10 cellular contexts compared by ENCODE assay signal in genomic region chr2:239253264-239253663, GRCh38.
DNase-seq lines count a peak whose midpoint lies in the region; ATAC-seq, FAIRE-seq and TF ChIP-seq lines count a peak whose summit lies in the region.
"Had no signal": no experiment of that assay in that cellular context is flagged by ENCODE, and none has a peak within 500 bp of the region (broad histone marks: within the 10 kb centered on the region; RNA-seq: fewer than 3 reads in every experiment).

No MANE protein-coding gene starts in this region.

- WGBS in right cardiac atrium, result 77% methylated on average over 7 of the region's 7 CpGs

- no peaks in the 10 kb centered on the region for H3K27me3 Mint-ChIP-seq in dendritic cell treated with granulocyte-macrophage colony-stimulating factor and Interleukin-4, amounts not matched to agents 40 ng/mL and 50 ng/mL, for 4 days
- peaks cover 2% of the 10 kb centered on the region for H3K27me3 Mint-ChIP-seq in activated T-helper 1 cell treated with anti-CD3 and anti-CD28 coated beads, Interleukin-12 subunit alpha, Interleukin-12 subunit beta, Interleukin-2, Interleukin-4 antibody, amounts not matched to agents 30 ng/mL and 10 ng/mL and 1 ng/mL, durations not matched to agents 14 hours and 24 hours and 36 hours (ENCODE audit: insufficient read depth)
- H3K27me3 Mint-ChIP-seq in type B pancreatic cell, result no peaks in the 10 kb centered on the region

- H3K27ac Mint-ChIP-seq in dendritic cell treated with granulocyte-macrophage colony-stimulating factor and Interleukin-4, amounts not matched to agents 40 ng/mL and 50 ng/mL, for 4 days, result peak overlapping the region; percentile 88
- no peak overlapping the region for H3K27ac Mint-ChIP-seq in activated T-helper 1 cell treated with anti-CD3 and anti-CD28 coated beads, Interleukin-12 subunit alpha, Interleukin-12 subunit beta, Interleukin-2, Interleukin-4 antibody, amounts not matched to agents 30 ng/mL and 10 ng/mL and 1 ng/mL, durations not matched to agents 14 hours and 24 hours and 36 hours
- no peak overlapping the region for H3K27ac Mint-ChIP-seq in type B pancreatic cell
- H3K27ac Mint-ChIP-seq: endodermal cell had no signal

- peaks cover 94% of the 10 kb centered on the region for H3K4me1 Mint-ChIP-seq in dendritic cell treated with granulocyte-macrophage colony-stimulating factor and Interleukin-4, amounts not matched to agents 40 ng/mL and 50 ng/mL, for 4 days (ENCODE audit: low read depth)
- H3K4me1 Mint-ChIP-seq in activated T-helper 1 cell treated with anti-CD3 and anti-CD28 coated beads, Interleukin-12 subunit alpha, Interleukin-12 subunit beta, Interleukin-2, Interleukin-4 antibody, amounts not matched to agents 30 ng/mL and 10 ng/mL and 1 ng/mL, durations not matched to agents 14 hours and 24 hours and 36 hours (ENCODE audit: low read depth), result peaks cover 80% of the 10 kb centered on the region
- H3K4me1 Mint-ChIP-seq in type B pancreatic cell (ENCODE audit: unreplicated experiment), result peaks cover 27% of the 10 kb centered on the region

- DNase-seq in right cardiac atrium (no peak), Right ventricle myocardium superior (no peak), D721Med (ENCODE audit: insufficient read length, low spot score) (no peak), SJCRH30 (no peak), type B pancreatic cell (ENCODE audit: extremely low spot score, unreplicated experiment) (no peak)
- DNase-seq in activated T-helper 1 cell treated with anti-CD3 and anti-CD28 coated beads, Interleukin-12 subunit alpha, Interleukin-12 subunit beta, Interleukin-2, Interleukin-4 antibody, amounts not matched to agents 30 ng/mL and 10 ng/mL and 1 ng/mL, durations not matched to agents 14 hours and 24 hours and 36 hours (ENCODE audit: low spot score), result no peak
- DNase-seq: endodermal cell had no signal

- peak overlapping the region; percentile 71 for H3K4me3 Mint-ChIP-seq in dendritic cell treated with granulocyte-macrophage colony-stimulating factor and Interleukin-4, amounts not matched to agents 40 ng/mL and 50 ng/mL, for 4 days
- H3K4me3 Mint-ChIP-seq in activated T-helper 1 cell treated with anti-CD3 and anti-CD28 coated beads, Interleukin-12 subunit alpha, Interleukin-12 subunit beta, Interleukin-2, Interleukin-4 antibody, amounts not matched to agents 30 ng/mL and 10 ng/mL and 1 ng/mL, durations not matched to agents 14 hours and 24 hours and 36 hours, result no peak overlapping the region
- no peak overlapping the region for H3K4me3 Mint-ChIP-seq in type B pancreatic cell
- H3K4me3 Mint-ChIP-seq: endodermal cell had no signal

- peaks cover 4% of the 10 kb centered on the region for H3K4me1 ChIP-seq in right cardiac atrium (ENCODE audit: control insufficient read depth, insufficient read depth, low read length)
- H3K4me1 ChIP-seq in SJCRH30, result peaks cover 29% of the 10 kb centered on the region

- peaks cover 16% of the 10 kb centered on the region for H3K36me3 Mint-ChIP-seq in dendritic cell treated with granulocyte-macrophage colony-stimulating factor and Interleukin-4, amounts not matched to agents 40 ng/mL and 50 ng/mL, for 4 days (ENCODE audit: low read depth)
- peaks cover 45% of the 10 kb centered on the region for H3K36me3 Mint-ChIP-seq in activated T-helper 1 cell treated with anti-CD3 and anti-CD28 coated beads, Interleukin-12 subunit alpha, Interleukin-12 subunit beta, Interleukin-2, Interleukin-4 antibody, amounts not matched to agents 30 ng/mL and 10 ng/mL and 1 ng/mL, durations not matched to agents 14 hours and 24 hours and 36 hours (ENCODE audit: low read depth)
- peaks cover 7% of the 10 kb centered on the region for H3K36me3 Mint-ChIP-seq in type B pancreatic cell

- TF ChIP-seq CTCF in D721Med (IDR thresholded peaks at IDR 0.05; ENCODE audit: insufficient read depth, missing control alignments), result no peak
- TF ChIP-seq CTCF in type B pancreatic cell (conservative IDR thresholded peaks at IDR 0.05), result no peak

- H3K27ac ChIP-seq in right cardiac atrium (ENCODE audit: low read length) (peak overlapping the region; percentile 51), SJCRH30 (no peak overlapping the region)
- H3K27ac ChIP-seq: C4-2B had no signal

- no peaks in the 10 kb centered on the region for H3K9me3 Mint-ChIP-seq in dendritic cell treated with granulocyte-macrophage colony-stimulating factor and Interleukin-4, amounts not matched to agents 40 ng/mL and 50 ng/mL, for 4 days
- peaks cover 9% of the 10 kb centered on the region for H3K9me3 Mint-ChIP-seq in activated T-helper 1 cell treated with anti-CD3 and anti-CD28 coated beads, Interleukin-12 subunit alpha, Interleukin-12 subunit beta, Interleukin-2, Interleukin-4 antibody, amounts not matched to agents 30 ng/mL and 10 ng/mL and 1 ng/mL, durations not matched to agents 14 hours and 24 hours and 36 hours
- peaks cover 13% of the 10 kb centered on the region for H3K9me3 Mint-ChIP-seq in type B pancreatic cell

- H3K9me3 ChIP-seq in right cardiac atrium (ENCODE audit: control insufficient read depth, low read length), result no peaks in the 10 kb centered on the region
- no peaks in the 10 kb centered on the region for H3K9me3 ChIP-seq in SJCRH30 (replicated peaks)

- intact Hi-C loops in right cardiac atrium (cut with DNase I), result no loop called here
- intact Hi-C loops in Right ventricle myocardium superior (cut with DNase I), result no loop called here
- intact Hi-C loops in dendritic cell treated with granulocyte-macrophage colony-stimulating factor and Interleukin-4, amounts not matched to agents 40 ng/mL and 50 ng/mL, for 4 days (cut with micrococcal nuclease), result loop anchor here (1.0 to 2.0 kb wide), 2 partner anchors 14 to 31 kb away; no protein-coding TSS in a partner anchor
- intact Hi-C loops in activated T-helper 1 cell treated with anti-CD3 and anti-CD28 coated beads, Interleukin-12 subunit alpha, Interleukin-12 subunit beta, Interleukin-2, Interleukin-4 antibody, amounts not matched to agents 30 ng/mL and 10 ng/mL and 1 ng/mL, durations not matched to agents 14 hours and 24 hours and 36 hours (cut with micrococcal nuclease), result no loop called here

- FAIRE-seq in D721Med (lab: Jason Lieb, UNC), result no peak

- H3K4me3 ChIP-seq in right cardiac atrium (ENCODE audit: low read length), result no peak overlapping the region
- no peak overlapping the region for H3K4me3 ChIP-seq in SJCRH30

- ATAC-seq in right cardiac atrium (no peak), Right ventricle myocardium superior (ENCODE audit: poor library complexity) (no peak), HG03565 (IDR thresholded peaks at IDR 0.05; ENCODE audit: unreplicated experiment) (peak; percentile 80)

- H3K27me3 ChIP-seq in right cardiac atrium (ENCODE audit: control insufficient read depth, insufficient read depth) (no peaks in the 10 kb centered on the region), SJCRH30 (no peaks in the 10 kb centered on the region)

- no peaks in the 10 kb centered on the region for H3K36me3 ChIP-seq in SJCRH30
